12 cellular contexts compared by ENCODE assay signal in the genomic region with DNA sequence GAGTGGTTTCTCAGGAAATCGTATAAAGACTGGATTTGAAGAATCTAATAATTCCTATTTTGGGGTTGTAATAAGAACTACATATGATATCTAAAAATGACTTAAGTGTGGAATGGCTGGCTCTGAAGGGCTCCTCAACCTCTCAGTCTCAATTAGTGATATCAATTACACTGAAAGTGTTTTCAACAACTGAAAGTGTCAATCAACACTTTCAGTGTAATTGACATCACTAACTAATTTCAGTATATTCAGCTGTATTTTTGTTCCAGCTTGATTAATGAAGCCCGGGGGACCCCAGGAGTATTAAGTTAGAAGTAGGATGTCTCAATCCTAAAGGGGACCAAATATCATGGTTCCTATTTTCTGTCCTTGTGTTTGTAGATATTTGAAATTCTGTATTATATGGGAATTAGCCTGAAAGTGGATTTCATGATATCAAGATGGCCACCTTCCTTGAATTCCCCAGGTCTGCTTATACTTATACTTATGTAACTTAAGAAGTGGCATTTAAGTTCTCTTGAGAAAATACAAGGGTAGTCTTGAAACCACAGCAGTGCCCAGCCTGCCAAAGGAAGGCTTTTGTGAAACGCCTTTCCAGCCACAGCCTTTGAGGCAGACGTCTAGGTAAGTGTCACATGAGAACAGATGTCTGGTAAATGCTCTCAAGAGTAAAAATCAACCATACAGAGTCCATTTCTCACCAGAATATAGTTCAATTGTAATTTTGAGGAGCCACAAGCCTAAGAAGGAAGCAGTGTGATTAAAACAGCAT. TPM values are rescaled to one million over a fixed set of nuclear protein-coding genes. Genes with fewer than 3 reads are reported as not detected.
DNase-seq lines count a peak whose midpoint lies in the region; ATAC-seq and TF ChIP-seq lines count a peak whose summit lies in the region.
"Had no signal": no experiment of that assay in that cellular context is flagged by ENCODE, and none has a peak within 500 bp of the region (broad histone marks: within the 10 kb centered on the region; RNA-seq: fewer than 3 reads in every experiment).

No MANE protein-coding gene starts in this region.

- 0 out of 2 replicates have a peak overlapping the region, but pooled peaks have one; percentile 4 for H3K4me3 ChIP-seq in DOHH2 (ENCODE audit: low read length)
- no peak overlapping the region for H3K4me3 ChIP-seq in transverse colon

- H3F3A ChIP-seq in DOHH2 (ENCODE audit: control insufficient read depth, insufficient read depth), result 0 out of 2 replicates have a peak, but pooled peaks cover 7% of the 10 kb centered on the region

- H3K27ac ChIP-seq in DOHH2 (ENCODE audit: low read depth, low read length), result no peak overlapping the region
- H3K27ac ChIP-seq in transverse colon, result no peak overlapping the region
- H3K27ac ChIP-seq: C4-2B had no signal

- in situ Hi-C loops in transverse colon (cut with MboI; ENCODE audit: low pct_ligation_motif_present in 1 of 4, low pct_unique_long_range_greater_than_20kb in 1 of 4, low sequenced_read_pairs in 3 of 4), result loop anchor here in 1 of 4 donors (10.0 kb wide), 1 partner anchor 1063 kb away; no protein-coding TSS in a partner anchor

- intact Hi-C loops in transverse colon (cut with DNase I; ENCODE audit: low total_unique reads), result no loop called here

- no peak for TF ChIP-seq CTCF in DOHH2 (IDR thresholded peaks at IDR 0.05; ENCODE audit: low read depth, low read length, poor library complexity, severe bottlenecking)
- TF ChIP-seq CTCF in transverse colon (IDR thresholded peaks at IDR 0.05), result no peak

- H3K36me3 ChIP-seq in DOHH2 (ENCODE audit: control insufficient read depth, low read length), result peaks cover 17% of the 10 kb centered on the region
- H3K36me3 ChIP-seq in transverse colon, result no peaks in the 10 kb centered on the region

- TF ChIP-seq EP300 in transverse colon (IDR thresholded peaks at IDR 0.05; ENCODE audit: low read depth), result no peak

- H4K20me1 ChIP-seq in DOHH2 (ENCODE audit: control insufficient read depth, insufficient read depth, low read depth, low read length), result no peaks in the 10 kb centered on the region

- H3K4me1 ChIP-seq in DOHH2 (ENCODE audit: control insufficient read depth, low read length) (peaks cover 76% of the 10 kb centered on the region), transverse colon (peaks cover 0 to 16% (median 12%) of the 10 kb centered on the region in 4 donors)

- no peaks in the 10 kb centered on the region for H3K9me3 ChIP-seq in DOHH2 (ENCODE audit: control insufficient read depth, insufficient read depth, low read length)
- H3K9me3 ChIP-seq in transverse colon, result no peaks in the 10 kb centered on the region

- no peaks in the 10 kb centered on the region for H3K9me2 ChIP-seq in DOHH2 (replicated peaks; ENCODE audit: control insufficient read depth, low read length)

- H3K27me3 ChIP-seq in DOHH2 (ENCODE audit: control insufficient read depth, low read length) (peaks cover 3% of the 10 kb centered on the region; the same call in 1 of the 2 replicates), transverse colon (peaks cover 26% of the 10 kb centered on the region)

- WGBS in transverse colon (ENCODE audit: low coverage in 1 of 2), 2 donors, result 64 to 89% methylated on average over 2 to 4 of the region's 4 CpGs

- ATAC-seq in HG02759 (IDR thresholded peaks at IDR 0.05; ENCODE audit: unreplicated experiment) (peak; percentile 12), HG03457 (IDR thresholded peaks at IDR 0.05; ENCODE audit: unreplicated experiment) (no peak)
- ATAC-seq: right cardiac atrium had no signal

- DNase-seq in RPMI7951 (ENCODE audit: low read depth), result peak; percentile 42
- DNase-seq in islet precursor cell, result peak; percentile 53
- no peak for DNase-seq in transverse colon
- no peak for DNase-seq in activated CD4-positive, alpha-beta T cell treated with anti-CD3 and anti-CD28 coated beads for 48 hours
- DNase-seq in inferior parietal cortex (ENCODE audit: extremely low spot score), result no peak
- DNase-seq: effector CD4-positive, alpha-beta T cell; right cardiac atrium; stimulated activated CD8-positive, alpha-beta memory T cell treated with anti-CD3 and anti-CD28 coated beads, Interleukin-4, amount 100 ng/mL, for 48 hours had no signal

- TF ChIP-seq POLR2A in transverse colon (IDR thresholded peaks at IDR 0.05), result no peak

- H3K79me2 ChIP-seq in DOHH2 (ENCODE audit: control insufficient read depth, low read length), result peaks cover 90% of the 10 kb centered on the region

- H3K4me2 ChIP-seq in DOHH2 (ENCODE audit: low read length), result peak overlapping the region; percentile 34

RNA-seq across cellular contexts. Expression of a gene that starts 4.6 kb away (rescaled TPM):
- 18.7 and 23.0 TPM in 2 replicates for total RNA-seq in RPMI7951 (2014; rRNA removed; shearing (Covaris generic))
- 10 to 100 TPM in 2 of 4 donors, 1 to 10 TPM in 2; 1.5 to 36.4 (median 9.2) TPM for total RNA-seq in transverse colon

Comparison
In these comparisons a context has a peak if more than half of its experiments do, and no peak if none do; other contexts are left out.
1. DNase-seq: peak in RPMI7951 (single experiment) and islet precursor cell (single experiment); none in transverse colon (single experiment), activated CD4-positive, alpha-beta T cell treated with anti-CD3 and anti-CD28 coated beads for 48 hours (single experiment) and inferior parietal cortex (single experiment).